Comparison of ENCODE assay signal across 7 cellular contexts in genomic region chr19:5691205-5691929, GRCh38. TPM values are rescaled to one million over a fixed set of nuclear protein-coding genes. Genes with fewer than 3 reads are reported as not detected.
DNase-seq lines count a peak whose midpoint lies in the region; ATAC-seq and TF ChIP-seq lines count a peak whose summit lies in the region.

No MANE protein-coding gene starts in this region.

- H3K9ac ChIP-seq in OCI-LY1 (ENCODE audit: low read length), result peak overlapping the region; percentile 99

- peak; percentile 53 for DNase-seq in H4 (ENCODE audit: low spot score)
- peak; percentile 77 for DNase-seq in activated naive CD4-positive, alpha-beta T cell treated with Interleukin-2 at 50 U/mL for 16 hours
- peak; percentile 86 for DNase-seq in Right ventricle myocardium superior
- DNase-seq in retina, result peak; percentile 45
- no peak for DNase-seq in GDM1 (lab: John Stamatoyannopoulos, UW)
- no peak for DNase-seq in 8988T

- no peaks in the 10 kb centered on the region for H3K9me3 ChIP-seq in OCI-LY1 (ENCODE audit: low read length)

- intact Hi-C loops in Right ventricle myocardium superior (cut with DNase I), result no loop called here

- no peaks in the 10 kb centered on the region for H3K9me2 ChIP-seq in OCI-LY1 (ENCODE audit: low read depth, low read length)

- no peaks in the 10 kb centered on the region for H3F3A ChIP-seq in OCI-LY1 (ENCODE audit: insufficient read depth, low read length)

- peak overlapping the region; percentile 99 for H3K4me3 ChIP-seq in OCI-LY1 (ENCODE audit: low read depth, low read length, poor library complexity, severe bottlenecking)

- peaks cover 32% of the 10 kb centered on the region for H3K79me2 ChIP-seq in OCI-LY1 (ENCODE audit: insufficient read depth, low read length)

- H3K27ac ChIP-seq in OCI-LY1 (ENCODE audit: low read depth, low read length, poor library complexity, severe bottlenecking), result peak overlapping the region; percentile 82

- peaks cover 61% of the 10 kb centered on the region for H3K36me3 ChIP-seq in OCI-LY1 (ENCODE audit: insufficient read depth, low read length)

- peaks cover 41% of the 10 kb centered on the region for H3K4me1 ChIP-seq in OCI-LY1 (ENCODE audit: insufficient read depth, low read length, severe bottlenecking)

- H4K20me1 ChIP-seq in OCI-LY1 (ENCODE audit: insufficient read depth, low read length), result no peaks in the 10 kb centered on the region

- ATAC-seq in Right ventricle myocardium superior (ENCODE audit: poor library complexity), result peak; percentile 27

- no peaks in the 10 kb centered on the region for H3K27me3 ChIP-seq in OCI-LY1 (ENCODE audit: insufficient read depth, low read length)

- no peak for TF ChIP-seq CTCF in OCI-LY1 (IDR thresholded peaks at IDR 0.05; ENCODE audit: low read length)

- peak overlapping the region; percentile 68 for H3K4me2 ChIP-seq in OCI-LY1 (ENCODE audit: low read length)

- no peak overlapping the region for H2AFZ ChIP-seq in OCI-LY1 (ENCODE audit: low read length)

RNA-seq across cellular contexts. Expression of gene RPL36, which starts 1.3 kb away (rescaled TPM):
- total RNA-seq in H4 (2014; rRNA removed; shearing (Covaris generic)), result 933 and 1,282 TPM in 2 replicates
- 367 TPM for total RNA-seq in Right ventricle myocardium superior

RNA-seq across cellular contexts. Expression of gene HSD11B1L, which starts 10.5 kb away (rescaled TPM):
- 2.4 and 4.9 TPM in 2 replicates for total RNA-seq in H4 (2014; rRNA removed; shearing (Covaris generic))
- total RNA-seq in Right ventricle myocardium superior, result 3.5 TPM

RNA-seq across cellular contexts. Expression of gene MICOS13, which starts 11.1 kb away (rescaled TPM):
- 38.1 and 52.7 TPM in 2 replicates for total RNA-seq in H4 (2014; rRNA removed; shearing (Covaris generic))
- 165 TPM for total RNA-seq in Right ventricle myocardium superior

RNA-seq across cellular contexts. Expression of gene LONP1, which starts 28.6 kb away (rescaled TPM):
- total RNA-seq in H4 (2014; rRNA removed; shearing (Covaris generic)), result 49.1 and 81.4 TPM in 2 replicates
- total RNA-seq in Right ventricle myocardium superior, result 98.8 TPM

RNA-seq across cellular contexts. Expression of gene CATSPERD, which starts 29.1 kb away (rescaled TPM):
- total RNA-seq in H4 (2014; rRNA removed; shearing (Covaris generic)), result not detected in 2 replicates
- not detected for total RNA-seq in Right ventricle myocardium superior

Comparison
In these comparisons a context has a peak if more than half of its experiments do, and no peak if none do; other contexts are left out.
1. DNase-seq: peak in H4 (single experiment), activated naive CD4-positive, alpha-beta T cell treated with Interleukin-2 at 50 U/mL for 16 hours (single experiment), Right ventricle myocardium superior (single experiment) and retina (single experiment); none in GDM1 (single experiment) and 8988T (single experiment).